ENCODE assay signal across 9 cellular contexts in genomic region chr1:53368314-53369033, GRCh38. TPM values are rescaled to one million over a fixed set of nuclear protein-coding genes. Genes with fewer than 3 reads are reported as not detected.
DNase-seq lines count a peak whose midpoint lies in the region; ATAC-seq lines count a peak whose summit lies in the region.
"Had no signal": no experiment of that assay in that cellular context is flagged by ENCODE, and none has a peak within 500 bp of the region (broad histone marks: within the 10 kb centered on the region; RNA-seq: fewer than 3 reads in every experiment).

No MANE protein-coding gene starts in this region.

- no peak overlapping the region for H2AK5ac ChIP-seq in mesendoderm (ENCODE audit: low read length)

- no peak overlapping the region for H3K56ac ChIP-seq in mesendoderm (ENCODE audit: low read length)

- no peak overlapping the region for H3K9ac ChIP-seq in mesendoderm (ENCODE audit: low read length)

- H4K5ac ChIP-seq in mesendoderm (ENCODE audit: low read length): no peak overlapping the region

- H3K4me3 ChIP-seq in mesendoderm (ENCODE audit: low read length): no peak overlapping the region
- H3K4me3 ChIP-seq: HAP-1 had no signal

- no peak overlapping the region for H2BK120ac ChIP-seq in mesendoderm (ENCODE audit: low read depth, low read length)

- H4K8ac ChIP-seq in mesendoderm (ENCODE audit: low read depth, low read length): no peak overlapping the region

- H3K36me3 ChIP-seq in mesendoderm (ENCODE audit: control insufficient read depth, insufficient read depth, low read length): no peaks in the 10 kb centered on the region
- H3K36me3 ChIP-seq: HAP-1 had no signal

- peak overlapping the region; percentile 9 for H2BK5ac ChIP-seq in mesendoderm (ENCODE audit: low read length)

- H3K23ac ChIP-seq in mesendoderm (ENCODE audit: low read length): no peak overlapping the region

- DNase-seq in DMS 273 (lab: John Stamatoyannopoulos, UW; ENCODE audit: unreplicated experiment) (peak; percentile 76), Kasumi-1 (lab: John Stamatoyannopoulos, UW) (peak; percentile 23 to 39), mesendoderm (no peak), middle frontal gyrus (ENCODE audit: extremely low spot score, low spot score) (no peak)
- peak in 1 of 2 donors; percentile 53 for DNase-seq in activated naive CD4-positive, alpha-beta T cell treated with anti-CD3 and anti-CD28 coated beads, Interleukin-2, amount 50 U/mL, for 72 hours (ENCODE audit: low spot score in 2 of 2)

- no peaks in the 10 kb centered on the region for H3K9me3 Mint-ChIP-seq in activated naive CD4-positive, alpha-beta T cell treated with anti-CD3 and anti-CD28 coated beads, Interleukin-2, amount 50 U/mL, for 72 hours

- ATAC-seq in activated naive CD4-positive, alpha-beta T cell treated with anti-CD3 and anti-CD28 coated beads, Interleukin-2, amount 50 U/mL, for 72 hours: no peak
- no peak for ATAC-seq in GM19023 (IDR thresholded peaks at IDR 0.05; ENCODE audit: unreplicated experiment)
- ATAC-seq in HG03280 (IDR thresholded peaks at IDR 0.05; ENCODE audit: unreplicated experiment): no peak
- ATAC-seq in GM18868 (IDR thresholded peaks at IDR 0.05; ENCODE audit: unreplicated experiment): no peak

- no peaks in the 10 kb centered on the region for H3K79me1 ChIP-seq in mesendoderm (ENCODE audit: low read length)

- no peaks in the 10 kb centered on the region for H3K79me2 ChIP-seq in mesendoderm (ENCODE audit: control insufficient read depth, insufficient read depth, low read length)

- H3K27ac ChIP-seq in mesendoderm (ENCODE audit: low read depth, low read length): no peak overlapping the region

- peak overlapping the region; percentile 70 to 85 for H3K27ac Mint-ChIP-seq in activated naive CD4-positive, alpha-beta T cell treated with anti-CD3 and anti-CD28 coated beads, Interleukin-2, amount 50 U/mL, for 72 hours

- WGBS in mesendoderm (ENCODE audit: extremely low coverage, insufficient coverage, low lambda C conversion rate): no CpG with 5 or more reads among the region's 14 CpGs

- H3K4ac ChIP-seq in mesendoderm (ENCODE audit: low read depth, low read length): no peak overlapping the region

- H3K4me1 ChIP-seq in mesendoderm (ENCODE audit: control insufficient read depth, low read depth, low read length): peaks cover 12% of the 10 kb centered on the region
- H3K4me1 ChIP-seq: HAP-1 had no signal

- H2BK15ac ChIP-seq in mesendoderm (replicated peaks; ENCODE audit: low read depth): no peak overlapping the region

- H3K36me3 Mint-ChIP-seq in activated naive CD4-positive, alpha-beta T cell treated with anti-CD3 and anti-CD28 coated beads, Interleukin-2, amount 50 U/mL, for 72 hours: no peaks in the 10 kb centered on the region

- H3K27me3 ChIP-seq in mesendoderm (ENCODE audit: insufficient read depth, low read length, poor library complexity): no peaks in the 10 kb centered on the region

- no peak overlapping the region for H3K18ac ChIP-seq in mesendoderm (ENCODE audit: low read length)

- H3K4me2 ChIP-seq in mesendoderm (ENCODE audit: low read length): no peak overlapping the region

RNA-seq across cellular contexts. Expression of gene LRP8, which starts 40.6 kb away (rescaled TPM):
- 10 to 100 TPM; 39.8 to 43.7 TPM for total RNA-seq in activated naive CD4-positive, alpha-beta T cell treated with anti-CD3 and anti-CD28 coated beads, Interleukin-2, amount 50 U/mL, for 72 hours
- polyA plus RNA-seq in mesendoderm (2013, experiment 1 of 2): 54.5 TPM
- 55.5 TPM for polyA plus RNA-seq in mesendoderm (2013, experiment 2 of 2)

Comparison
In these comparisons a context has a peak if more than half of its experiments do, and no peak if none do; other contexts are left out.
1. DNase-seq: peak in DMS 273 (single experiment) and Kasumi-1 (2 of 2); none in mesendoderm (single experiment) and middle frontal gyrus (single experiment).